In genomic region chr19:16873603-16874002, GRCh38 we compare ENCODE assay signal across 26 cellular contexts. TPM values are rescaled to one million over a fixed set of nuclear protein-coding genes. Genes with fewer than 3 reads are reported as not detected.
DNase-seq lines count a peak whose midpoint lies in the region; ATAC-seq and TF ChIP-seq lines count a peak whose summit lies in the region.
"Had no signal": no experiment of that assay in that cellular context is flagged by ENCODE, and none has a peak within 500 bp of the region (broad histone marks: within the 10 kb centered on the region; RNA-seq: fewer than 3 reads in every experiment).

No MANE protein-coding gene starts in this region.

- POLR2A ChIA-PET in WTC11 (lab: Charles Lee) = no interaction called here

- no peak overlapping the region for H3K4me3 Mint-ChIP-seq in WTC11
- H3K4me3 Mint-ChIP-seq: activated naive CD4-positive, alpha-beta T cell treated with anti-CD3 and anti-CD28 coated beads, Interleukin-2, amount 10 ng/mL, durations not matched to agents 7 days and 5 days; CD14-positive monocyte; nephron had no signal

- H3K23ac ChIP-seq in mesenchymal stem cell (ENCODE audit: low read length in 2 of 2) = no peak overlapping the region

- no peak overlapping the region for H2AFZ ChIP-seq in mesenchymal stem cell (ENCODE audit: low read depth, low read length)

- no peak overlapping the region for H2AK5ac ChIP-seq in mesenchymal stem cell (ENCODE audit: low read length, severe bottlenecking)

- no peak overlapping the region for H2BK5ac ChIP-seq in mesenchymal stem cell (ENCODE audit: low read depth, low read length, poor library complexity, severe bottlenecking)

- H3K4me3 ChIP-seq in right cardiac atrium (ENCODE audit: low read length) (no peak overlapping the region), mesenchymal stem cell (ENCODE audit: insufficient read depth in 1 of 2, low read depth in 1 of 2, low read length in 2 of 2) (no peak overlapping the region), subcutaneous abdominal adipose tissue (ENCODE audit: low read depth in 1 of 5, low read length in 5 of 5) (no peak overlapping the region)
- H3K4me3 ChIP-seq: coronary artery, MG63, psoas muscle, skin epidermis had no signal

- H3K4ac ChIP-seq in mesenchymal stem cell (ENCODE audit: low read depth in 1 of 2, low read length in 2 of 2) = no peak overlapping the region

- peak overlapping the region; percentile 42 for H2BK120ac ChIP-seq in mesenchymal stem cell (ENCODE audit: low read depth, low read length)

- peaks cover 56% of the 10 kb centered on the region for H3K79me1 ChIP-seq in mesenchymal stem cell (replicated peaks; ENCODE audit: low read length, poor library complexity, severe bottlenecking)

- H3K9me3 ChIP-seq in right cardiac atrium (ENCODE audit: control insufficient read depth, low read length) (no peaks in the 10 kb centered on the region), mesenchymal stem cell (ENCODE audit: control insufficient read depth, low read length) (no peaks in the 10 kb centered on the region), subcutaneous abdominal adipose tissue (ENCODE audit: control insufficient read depth in 5 of 5, low read length in 5 of 5) (no peaks in the 10 kb centered on the region)
- H3K9me3 ChIP-seq: MG63, psoas muscle had no signal

- peak in 2 of 3 donors; percentile 5 to 16 for DNase-seq in right cardiac atrium
- DNase-seq in Right ventricle myocardium inferior (ENCODE audit: missing footprints) = no peak
- DNase-seq in WTC11 (ENCODE audit: low spot score) = no peak
- no peak for DNase-seq in mesenchymal stem cell
- DNase-seq in NOMO-1 treated with DMSO at 0.1 percent for 48 hours (lab: John Stamatoyannopoulos, UW; ENCODE audit: unreplicated experiment) = no peak
- no peak for DNase-seq in cerebellar nuclear complex (lab: John Stamatoyannopoulos, UW)
- DNase-seq: activated CD4-positive, alpha-beta T cell treated with anti-CD3 and anti-CD28 coated beads, Interleukin-2, amount 50 U/mL, for 1 hour; activated naive CD4-positive, alpha-beta T cell treated with anti-CD3 and anti-CD28 coated beads, Interleukin-2, amount 10 ng/mL, durations not matched to agents 7 days and 5 days; activated T-cell treated with anti-CD3 and anti-CD28 coated beads for 4 hours; hippocampal formation; islet precursor cell; MG63; NCI-H187 treated with DMSO at 0.1 percent for 48 hours; psoas muscle; stimulated activated CD4-positive, alpha-beta T cell treated with anti-CD3 and anti-CD28 coated beads, Interleukin-2, amount 100 ng/mL, for 48 hours; SW 1271 had no signal

- H2BK15ac ChIP-seq in mesenchymal stem cell (ENCODE audit: low read depth, poor library complexity, severe bottlenecking) = no peak overlapping the region

- H3K4me1 ChIP-seq in right cardiac atrium (ENCODE audit: control insufficient read depth, insufficient read depth, low read length) (no peaks in the 10 kb centered on the region), mesenchymal stem cell (ENCODE audit: control insufficient read depth, insufficient read depth, low read depth, low read length) (peaks cover 17% of the 10 kb centered on the region), subcutaneous abdominal adipose tissue (ENCODE audit: control insufficient read depth in 5 of 5, insufficient read depth in 5 of 5, low read length in 5 of 5) (peaks cover 0 to 55% (median 24%) of the 10 kb centered on the region in 5 donors)
- H3K4me1 ChIP-seq: psoas muscle had no signal

- CTCF ChIA-PET in WTC11 (lab: Charles Lee) = no interaction called here

- H3K14ac ChIP-seq in mesenchymal stem cell (ENCODE audit: low read length in 2 of 2) = no peak overlapping the region

- 95% methylated on average over 3 of the region's 3 CpGs for WGBS in right cardiac atrium
- WGBS in mesenchymal stem cell = 99% methylated on average over 3 of the region's 3 CpGs

- peaks cover 49% of the 10 kb centered on the region for H3K36me3 Mint-ChIP-seq in WTC11

- no peaks in the 10 kb centered on the region; the same call in 1 of the 2 replicates for H3K27me3 Mint-ChIP-seq in WTC11 (ENCODE audit: low read depth)
- H3K27me3 Mint-ChIP-seq: activated naive CD4-positive, alpha-beta T cell treated with anti-CD3 and anti-CD28 coated beads, Interleukin-2, amount 10 ng/mL, durations not matched to agents 7 days and 5 days had no signal

- no peak overlapping the region for H4K91ac ChIP-seq in mesenchymal stem cell (ENCODE audit: low read length)

- H3K27me3 ChIP-seq in right cardiac atrium (ENCODE audit: control insufficient read depth, insufficient read depth) = no peaks in the 10 kb centered on the region
- no peaks in the 10 kb centered on the region for H3K27me3 ChIP-seq in mesenchymal stem cell (ENCODE audit: control insufficient read depth in 1 of 2, insufficient read depth in 1 of 2, low read length in 2 of 2)
- no peaks in the 10 kb centered on the region for H3K27me3 ChIP-seq in subcutaneous abdominal adipose tissue (ENCODE audit: control insufficient read depth in 5 of 5, insufficient read depth in 4 of 5, low read length in 5 of 5)
- H3K27me3 ChIP-seq: MG63 had no signal

- TF ChIP-seq CTCF in WTC11 (IDR thresholded peaks at IDR 0.05) = no peak

- H3K9me3 Mint-ChIP-seq in WTC11 = peaks cover 8% of the 10 kb centered on the region
- H3K9me3 Mint-ChIP-seq: nephron had no signal

- peak overlapping the region; percentile 100 for H3K27ac Mint-ChIP-seq in WTC11
- H3K27ac Mint-ChIP-seq: nephron had no signal

- no peaks in the 10 kb centered on the region for H3K4me1 Mint-ChIP-seq in WTC11
- H3K4me1 Mint-ChIP-seq: nephron had no signal

- ATAC-seq in right cardiac atrium = no peak
- no peak for ATAC-seq in Right ventricle myocardium inferior
- no peak for ATAC-seq in WTC11
- ATAC-seq in GM19328 (IDR thresholded peaks at IDR 0.05; ENCODE audit: unreplicated experiment) = no peak
- ATAC-seq: HCT116, psoas muscle had no signal

- H3K27ac ChIP-seq in right cardiac atrium (ENCODE audit: low read length) = no peak overlapping the region
- no peak overlapping the region for H3K27ac ChIP-seq in mesenchymal stem cell (ENCODE audit: low read length, poor library complexity, severe bottlenecking)
- H3K27ac ChIP-seq in subcutaneous abdominal adipose tissue (ENCODE audit: low read depth, low read length) = peak overlapping the region; percentile 32
- H3K27ac ChIP-seq: HL-60, psoas muscle had no signal

- H4K8ac ChIP-seq in mesenchymal stem cell (ENCODE audit: low read length) = no peak overlapping the region

- no peak overlapping the region for H3K4me2 ChIP-seq in mesenchymal stem cell (ENCODE audit: low read length, poor library complexity, severe bottlenecking)

- H3K9ac ChIP-seq in mesenchymal stem cell (ENCODE audit: low read length) (no peak overlapping the region), subcutaneous abdominal adipose tissue (ENCODE audit: low read length in 5 of 5) (peak overlapping the region in 1 of 5 donors; percentile 35)

- H3K18ac ChIP-seq in mesenchymal stem cell (ENCODE audit: low read depth in 1 of 2, low read length in 2 of 2) = peak overlapping the region in 1 of 2 experiments; percentile 33

- H2BK12ac ChIP-seq in mesenchymal stem cell (ENCODE audit: low read length in 2 of 2) = peak overlapping the region in 1 of 2 experiments; percentile 54

- H3K36me3 ChIP-seq in mesenchymal stem cell (ENCODE audit: control insufficient read depth in 1 of 2, insufficient read depth in 2 of 2, low read depth in 1 of 2, low read length in 2 of 2) (peaks cover 69 to 82% of the 10 kb centered on the region in 2 experiments), subcutaneous abdominal adipose tissue (ENCODE audit: control insufficient read depth in 5 of 5, insufficient read depth in 5 of 5, low read length in 5 of 5) (peaks cover 3 to 80% (median 72%) of the 10 kb centered on the region in 5 donors)

- intact Hi-C loops in right cardiac atrium (cut with DNase I) (no loop called here), Right ventricle myocardium inferior (cut with DNase I) (no loop called here)

TF ChIP-seq in WTC11, 78 proteins besides CTCF, POLR2A, EP300 and RAD21 (continues in another document):
- TF ChIP-seq CREM (CRISPR knock-in tag; IDR thresholded peaks at IDR 0.05) (no peak), ZNF425 (CRISPR knock-in tag; conservative IDR thresholded peaks at IDR 0.05) (no peak), TEAD4 (CRISPR knock-in tag; IDR thresholded peaks at IDR 0.05) (no peak), CBFB (CRISPR knock-in tag; IDR thresholded peaks at IDR 0.05; ENCODE audit: low read depth) (no peak), MYBL2 (CRISPR knock-in tag; IDR thresholded peaks at IDR 0.05) (no peak), GRHL2 (CRISPR knock-in tag; IDR thresholded peaks at IDR 0.05; ENCODE audit: insufficient replicate concordance, severe bottlenecking) (no peak), GABPB1 (CRISPR knock-in tag; IDR thresholded peaks at IDR 0.05) (no peak), FOXK1 (CRISPR knock-in tag; IDR thresholded peaks at IDR 0.05) (no peak), FOXJ3 (CRISPR knock-in tag; IDR thresholded peaks at IDR 0.05; ENCODE audit: borderline replicate concordance) (no peak), SOX15 (CRISPR knock-in tag; IDR thresholded peaks at IDR 0.05) (no peak), NFE2L1 (CRISPR knock-in tag; IDR thresholded peaks at IDR 0.05) (no peak), ATF1 (CRISPR knock-in tag; IDR thresholded peaks at IDR 0.05) (no peak)

RNA-seq across cellular contexts. Expression of gene F2RL3, which starts 15.2 kb away (rescaled TPM):
- 1 to 10 TPM in 3 of 4 donors, under 1 TPM in 1; 0.91 to 3.6 (median 1.1) TPM for total RNA-seq in right cardiac atrium
- 3.0 TPM for polyA plus RNA-seq in right cardiac atrium
- total RNA-seq in Right ventricle myocardium inferior = 0.27 TPM
- total RNA-seq in WTC11 (2021) = 0.11 to 0.14 TPM in 2 of 3 replicates, not detected in the other
- 10.2 TPM for polyA plus RNA-seq in mesenchymal stem cell (2013, experiment 1 of 2)
- polyA plus RNA-seq in mesenchymal stem cell (2013, experiment 2 of 2) = 9.7 TPM
- total RNA-seq: A673, temporal lobe had no signal
- polyA plus RNA-seq: CD14-positive monocyte had no signal

RNA-seq across cellular contexts. Expression of gene SIN3B, which starts 44.4 kb away (rescaled TPM):
- total RNA-seq in right cardiac atrium = 10 to 100 TPM; 27.8 to 35.4 (median 30.0) TPM
- polyA plus RNA-seq in right cardiac atrium = 22.6 TPM
- 27.8 TPM for total RNA-seq in Right ventricle myocardium inferior
- total RNA-seq in WTC11 (2021) = 76.8 to 87.7 TPM (median 80.0 TPM) in 3 replicates
- polyA plus RNA-seq in mesenchymal stem cell (2013, experiment 1 of 2) = 30.8 TPM
- polyA plus RNA-seq in mesenchymal stem cell (2013, experiment 2 of 2) = 28.0 TPM

Comparison
In these comparisons a context has a peak if more than half of its experiments do, and no peak if none do; other contexts are left out.
1. DNase-seq: peak in right cardiac atrium (2 of 3); none in Right ventricle myocardium inferior (single experiment), WTC11 (single experiment), mesenchymal stem cell (single experiment), NOMO-1 treated with DMSO at 0.1 percent for 48 hours (single experiment) and cerebellar nuclear complex (0 of 2).